8 cellular contexts compared by ENCODE assay signal in the genomic region with DNA sequence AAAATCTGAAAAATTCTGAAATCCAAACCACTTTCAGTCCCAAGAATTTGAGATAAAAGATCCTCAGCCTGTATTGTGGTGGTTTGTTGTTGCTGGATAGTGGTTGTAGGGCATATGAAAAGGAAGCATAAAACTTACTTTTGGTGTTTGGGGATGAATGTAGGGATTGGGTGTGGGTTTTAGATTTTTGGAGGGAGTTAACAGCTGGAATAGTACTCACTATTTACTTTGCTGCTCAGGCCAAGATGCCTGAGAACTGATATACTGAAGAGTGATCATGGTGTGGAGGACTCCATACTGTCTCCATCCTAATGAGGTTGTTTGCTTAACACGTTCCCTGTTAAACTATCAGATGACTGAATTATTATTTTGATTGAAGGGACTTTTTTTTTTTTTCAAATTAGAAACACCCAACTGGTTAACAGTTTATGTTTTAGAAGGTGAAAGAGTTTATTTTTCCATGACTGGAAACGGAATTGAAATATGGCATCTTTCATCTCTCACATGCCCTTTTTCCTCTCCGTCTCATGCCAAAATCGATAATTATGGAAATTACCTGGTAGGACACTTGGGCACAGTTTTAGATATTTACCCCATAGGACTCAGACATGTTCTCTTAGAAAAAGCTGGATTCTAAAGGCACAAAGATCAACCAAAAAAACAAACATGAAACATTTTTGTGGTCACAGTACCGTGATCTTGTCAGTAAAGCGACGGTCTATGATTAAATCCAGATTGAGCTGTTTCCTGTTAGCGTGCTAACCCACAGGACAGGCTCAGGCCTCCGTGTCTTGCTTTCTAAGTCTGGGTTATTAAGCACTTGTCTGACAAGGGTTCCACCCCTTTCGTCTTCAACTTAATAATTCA. TPM values are rescaled to one million over a fixed set of nuclear protein-coding genes. Genes with fewer than 3 reads are reported as not detected.
DNase-seq lines count a peak whose midpoint lies in the region; ATAC-seq and TF ChIP-seq lines count a peak whose summit lies in the region.

No MANE protein-coding gene starts in this region.

- H2AFZ ChIP-seq in SU-DHL-6 (ENCODE audit: low read depth, low read length, severe bottlenecking) = no peak overlapping the region

- ATAC-seq in HG03175 (IDR thresholded peaks at IDR 0.05; ENCODE audit: unreplicated experiment) = peak; percentile 95

- no peak for TF ChIP-seq CTCF in SU-DHL-6 (IDR thresholded peaks at IDR 0.05; ENCODE audit: insufficient read depth, low read length, poor library complexity, severe bottlenecking)
- TF ChIP-seq CTCF in osteocyte (IDR thresholded peaks at IDR 0.05) = no peak

- H3K36me3 Mint-ChIP-seq in osteocyte (ENCODE audit: unreplicated experiment) = peaks cover 22% of the 10 kb centered on the region

- no peak overlapping the region for H3K9ac ChIP-seq in SU-DHL-6 (ENCODE audit: low read length)

- H3K4me1 Mint-ChIP-seq in osteocyte (ENCODE audit: unreplicated experiment) = peaks cover 80% of the 10 kb centered on the region

- no peaks in the 10 kb centered on the region for H3K27me3 ChIP-seq in SU-DHL-6 (ENCODE audit: low read length)

- no peaks in the 10 kb centered on the region for H3K9me3 Mint-ChIP-seq in osteocyte (ENCODE audit: unreplicated experiment)

- H3K27ac Mint-ChIP-seq in osteocyte (ENCODE audit: unreplicated experiment) = peak overlapping the region; percentile 94

- H3K9me3 ChIP-seq in SU-DHL-6 (ENCODE audit: insufficient read depth, low read length) = no peaks in the 10 kb centered on the region

- H3F3A ChIP-seq in SU-DHL-6 (ENCODE audit: insufficient read depth) = no peaks in the 10 kb centered on the region

- H3K79me2 ChIP-seq in SU-DHL-6 (ENCODE audit: insufficient read depth, low read length) = no peaks in the 10 kb centered on the region

- H3K4me3 ChIP-seq in SU-DHL-6 (ENCODE audit: insufficient read depth, low read length, poor library complexity, severe bottlenecking) = no peak overlapping the region

- H3K27ac ChIP-seq in SU-DHL-6 (ENCODE audit: low read depth, low read length) (no peak overlapping the region), epithelial cell of prostate (no peak overlapping the region)

- peak; percentile 20 for TF ChIP-seq POLR2A in GM19099 (IDR thresholded peaks at IDR 0.05; ENCODE audit: extremely low read depth, insufficient read length, low read depth)

- H3K4me2 ChIP-seq in SU-DHL-6 (ENCODE audit: low read depth, low read length, poor library complexity, severe bottlenecking) = peak overlapping the region; percentile 5

- H3K9me2 ChIP-seq in SU-DHL-6 (replicated peaks; ENCODE audit: insufficient read depth, low read length) = no peaks in the 10 kb centered on the region

- no peaks in the 10 kb centered on the region for H3K27me3 Mint-ChIP-seq in osteocyte (ENCODE audit: unreplicated experiment)

- no peaks in the 10 kb centered on the region for H3K36me3 ChIP-seq in SU-DHL-6 (ENCODE audit: low read length)

- peak overlapping the region; percentile 66 for H3K4me3 Mint-ChIP-seq in osteocyte (ENCODE audit: unreplicated experiment)

- intact Hi-C loops in head of caudate nucleus (cut with DNase I) = no loop called here

- no peaks in the 10 kb centered on the region for H4K20me1 ChIP-seq in SU-DHL-6 (ENCODE audit: low read depth, low read length)

- DNase-seq in CD1c-positive myeloid dendritic cell (ENCODE audit: extremely low spot score) (peak; percentile 33), epithelial cell of prostate (ENCODE audit: low read depth, low spot score) (peak; percentile 12), osteocyte (ENCODE audit: extremely low spot score, unreplicated experiment) (peak; percentile 86), globus pallidus (ENCODE audit: low spot score) (no peak), head of caudate nucleus (no peak)

RNA-seq across cellular contexts. Expression of a gene that starts 37.3 kb away (rescaled TPM):
- 68.1 and 69.4 TPM in 2 replicates for total RNA-seq in osteocyte

Comparison
In these comparisons a context has a peak if more than half of its experiments do, and no peak if none do; other contexts are left out.
1. DNase-seq: peak in CD1c-positive myeloid dendritic cell (single experiment), epithelial cell of prostate (single experiment) and osteocyte (single experiment); none in globus pallidus (single experiment) and head of caudate nucleus (0 of 42).